In genomic region chr7:158378978-158379377, GRCh38 we compare ENCODE assay signal across 27 cellular contexts.
"Had no signal": no experiment of that assay in that cellular context is flagged by ENCODE, and none has a peak within 500 bp of the region (broad histone marks: within the 10 kb centered on the region; RNA-seq: fewer than 3 reads in every experiment).

No MANE protein-coding gene starts in this region.

- ATAC-seq: heart right ventricle; mucosa of descending colon; natural killer cell treated with Interleukin-12 subunit alpha and Interleukin-12 subunit beta and Interleukin-15 and Interleukin-18, amount 100 ng/mL, for 72 hours; psoas muscle; stimulated activated naive CD8-positive, alpha-beta T cell treated with anti-CD3 and anti-CD28 coated beads, Interleukin-15, amount 100 ng/mL, for 72 hours had no signal

- H3K4me1 Mint-ChIP-seq: memory B cell, mesothelial cell of epicardium had no signal

- H3K27me3 ChIP-seq: transverse colon, vagina had no signal

- H3K36me3 Mint-ChIP-seq: memory B cell; mesothelial cell of epicardium; naive B cell; natural killer cell treated with Interleukin-12 subunit alpha and Interleukin-12 subunit beta and Interleukin-15 and Interleukin-18, amount 100 ng/mL, for 72 hours had no signal

- H3K9me3 ChIP-seq: psoas muscle, suprapubic skin, transverse colon, vagina had no signal

- H3K4me3 ChIP-seq: coronary artery, esophagus squamous epithelium, heart right ventricle, lung, mucosa of descending colon, psoas muscle, skin epidermis, suprapubic skin, transverse colon, vagina had no signal

- H3K4me1 ChIP-seq: heart right ventricle, psoas muscle, suprapubic skin, vagina had no signal

- H3K27ac ChIP-seq: coronary artery, esophagus squamous epithelium, heart right ventricle, psoas muscle, skin epidermis, suprapubic skin, transverse colon, vagina had no signal

- DNase-seq: dermis blood vessel endothelial cell; effector memory CD4-positive, alpha-beta T cell; esophagus squamous epithelium; foreskin melanocyte; glutamatergic neuron; heart right ventricle; hippocampal formation; left colon; mucosa of descending colon; naive B cell; psoas muscle; right cardiac atrium; stimulated activated CD4-positive, alpha-beta T cell treated with anti-CD3 and anti-CD28 coated beads, Interleukin-15, amount 100 ng/mL, for 24 hours; stimulated activated CD4-positive, alpha-beta T cell treated with anti-CD3 and anti-CD28 coated beads, Interleukin-2, amount 100 ng/mL, for 48 hours; stimulated activated CD8-positive, alpha-beta memory T cell treated with anti-CD3 and anti-CD28 coated beads, Interleukin-4, amount 100 ng/mL, for 48 hours; stimulated activated naive CD4-positive, alpha-beta T cell; stimulated activated naive CD8-positive, alpha-beta T cell treated with anti-CD3 and anti-CD28 coated beads, Interleukin-15, amount 100 ng/mL, for 72 hours; transverse colon had no signal

- H3K4me3 Mint-ChIP-seq: memory B cell; mesothelial cell of epicardium; naive B cell; natural killer cell treated with Interleukin-12 subunit alpha and Interleukin-12 subunit beta and Interleukin-15 and Interleukin-18, amount 100 ng/mL, for 72 hours; neural crest cell; stimulated activated naive CD8-positive, alpha-beta T cell treated with anti-CD3 and anti-CD28 coated beads, Interleukin-15, amount 100 ng/mL, for 72 hours had no signal

- H3K9me3 Mint-ChIP-seq: natural killer cell treated with Interleukin-12 subunit alpha and Interleukin-12 subunit beta and Interleukin-15 and Interleukin-18, amount 100 ng/mL, for 72 hours had no signal

- H3K27me3 Mint-ChIP-seq: naive B cell had no signal

- H3K36me3 ChIP-seq: esophagus squamous epithelium, heart right ventricle, suprapubic skin, transverse colon, vagina had no signal

- H3K27ac Mint-ChIP-seq: memory B cell; mesothelial cell of epicardium; natural killer cell treated with Interleukin-12 subunit alpha and Interleukin-12 subunit beta and Interleukin-15 and Interleukin-18, amount 100 ng/mL, for 72 hours; stimulated activated naive CD8-positive, alpha-beta T cell treated with anti-CD3 and anti-CD28 coated beads, Interleukin-15, amount 100 ng/mL, for 72 hours had no signal
